14 cellular contexts compared by ENCODE assay signal in the genomic region with DNA sequence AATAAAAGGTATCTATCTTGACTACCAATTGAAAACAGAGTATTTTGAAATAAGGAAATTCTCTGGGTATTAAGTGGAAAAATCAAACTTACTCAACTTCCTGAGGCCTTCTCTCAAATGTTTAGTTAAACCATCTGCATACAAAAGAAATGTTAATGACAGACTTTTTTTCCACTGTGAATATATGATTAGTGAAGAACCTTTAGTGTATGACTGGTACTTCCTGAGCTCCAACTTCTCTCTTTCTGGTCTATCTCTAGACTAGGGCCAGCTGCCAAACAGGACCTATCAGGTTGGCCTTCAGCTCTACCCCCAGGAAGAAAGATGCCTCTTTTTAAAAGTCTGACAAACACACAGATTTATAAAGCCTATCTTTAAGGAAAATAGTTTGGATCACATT.
DNase-seq lines count a peak whose midpoint lies in the region; ATAC-seq and TF ChIP-seq lines count a peak whose summit lies in the region.
"Had no signal": no experiment of that assay in that cellular context is flagged by ENCODE, and none has a peak within 500 bp of the region (broad histone marks: within the 10 kb centered on the region; RNA-seq: fewer than 3 reads in every experiment).

No MANE protein-coding gene starts in this region.

- peaks cover 8% of the 10 kb centered on the region for H3F3A ChIP-seq in smooth muscle cell (ENCODE audit: low read depth)

- H3K9ac ChIP-seq in smooth muscle cell (ENCODE audit: low read depth), result no peak overlapping the region

- H3K36me3 ChIP-seq in smooth muscle cell (ENCODE audit: low read depth), result peaks cover 14% of the 10 kb centered on the region

- no peak overlapping the region for H2AFZ ChIP-seq in smooth muscle cell (ENCODE audit: low read depth)

- H3K27ac ChIP-seq in smooth muscle cell (ENCODE audit: low read depth), result peak overlapping the region; percentile 32
- H3K27ac ChIP-seq: right atrium auricular region had no signal

- no peaks in the 10 kb centered on the region for H3K79me2 ChIP-seq in smooth muscle cell (ENCODE audit: low read depth)

- H4K20me1 ChIP-seq in smooth muscle cell (ENCODE audit: low read depth), result peaks cover 3% of the 10 kb centered on the region

- no peaks in the 10 kb centered on the region for H3K9me3 ChIP-seq in smooth muscle cell (replicated peaks; ENCODE audit: low read depth)
- H3K9me3 ChIP-seq: right atrium auricular region had no signal

- no peaks in the 10 kb centered on the region for H3K27me3 ChIP-seq in smooth muscle cell (ENCODE audit: low read depth)
- H3K27me3 ChIP-seq: right atrium auricular region had no signal

- no peak overlapping the region for H3K4me2 ChIP-seq in smooth muscle cell

- no peaks in the 10 kb centered on the region for H3K4me1 ChIP-seq in smooth muscle cell (ENCODE audit: low read depth)
- H3K4me1 ChIP-seq: right atrium auricular region had no signal

- TF ChIP-seq CTCF in cardiac fibroblast (IDR thresholded peaks at IDR 0.05; ENCODE audit: low read depth, low read length) (no peak), smooth muscle cell (IDR thresholded peaks at IDR 0.05; ENCODE audit: borderline replicate concordance, insufficient read depth, poor library complexity, severe bottlenecking) (no peak)

- ATAC-seq in HG03025 (IDR thresholded peaks at IDR 0.05; ENCODE audit: low FRiP score, unreplicated experiment), result no peak
- no peak for ATAC-seq in GM21576 (IDR thresholded peaks at IDR 0.05; ENCODE audit: unreplicated experiment)

- DNase-seq in HCEC 1CT (peak; percentile 73), NOMO-1 treated with dmso at 0.1 percent for 144 hours (lab: John Stamatoyannopoulos, UW; ENCODE audit: unreplicated experiment) (peak; percentile 57), cardiac fibroblast (ENCODE audit: low read depth in 2 of 2) (peak; percentile 72 to 73), smooth muscle cell (lab: John Stamatoyannopoulos, UW; ENCODE audit: unreplicated experiment) (no peak), pons (ENCODE audit: low spot score) (no peak)
- DNase-seq: activated CD4-positive, CD25-positive, alpha-beta regulatory T cell treated with anti-CD3 and anti-CD28 coated beads, Interleukin-2, amount 50 U/mL, for 72 hours; COR-L47; cortex of kidney; NCI-H1105; NCI-H510A treated with DMSO at 0.1 percent for 48 hours; SHP77 had no signal

- H3K4me3 ChIP-seq in cardiac fibroblast (replicated peaks in 1 of 2; ENCODE audit: low read depth in 2 of 2, low read length in 2 of 2) (no peak overlapping the region), smooth muscle cell (no peak overlapping the region)
- H3K4me3 ChIP-seq: right atrium auricular region had no signal

Comparison
In these comparisons a context has a peak if more than half of its experiments do, and no peak if none do; other contexts are left out.
1. DNase-seq: peak in HCEC 1CT (single experiment), NOMO-1 treated with dmso at 0.1 percent for 144 hours (single experiment) and cardiac fibroblast (2 of 2); none in smooth muscle cell (single experiment) and pons (single experiment).